Comparison of ENCODE assay signal across 9 cellular contexts in the genomic region with DNA sequence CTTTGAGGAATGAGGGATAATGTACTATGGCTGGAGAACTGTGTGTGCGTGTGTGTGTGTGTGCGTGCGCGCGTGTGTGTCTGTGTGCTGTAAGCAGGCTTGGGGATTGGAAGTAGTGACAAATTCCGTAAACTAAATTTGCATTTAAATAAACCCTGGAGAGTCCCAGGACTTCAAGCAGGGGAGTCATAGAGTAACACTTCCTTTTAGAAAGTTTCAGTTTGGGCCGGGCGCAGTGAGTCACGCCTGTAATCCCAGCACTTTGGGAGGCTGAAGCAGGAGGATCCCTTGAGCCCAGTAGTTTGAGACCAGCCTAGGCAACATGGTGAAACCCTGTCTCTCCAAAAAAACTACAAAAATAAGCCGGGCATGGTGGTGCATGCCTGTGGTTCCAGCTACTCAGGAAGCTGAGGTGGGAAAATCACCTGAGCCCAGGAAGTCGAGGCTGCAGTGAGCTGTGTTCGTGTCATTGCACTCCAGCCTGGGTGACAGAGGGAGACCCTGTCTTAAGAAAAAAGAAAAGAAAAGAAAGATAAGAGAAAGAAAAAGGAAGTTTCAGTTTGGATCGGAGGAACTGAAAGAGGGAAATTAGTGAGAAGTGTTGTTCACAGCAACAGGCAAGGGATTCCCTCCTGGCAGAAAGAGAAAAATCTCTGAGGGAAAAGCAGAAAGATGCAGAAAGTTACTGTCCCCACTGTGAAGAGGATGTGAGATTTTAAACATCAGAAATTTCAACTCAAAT.
DNase-seq lines count a peak whose midpoint lies in the region; ATAC-seq and TF ChIP-seq lines count a peak whose summit lies in the region.
"Had no signal": no experiment of that assay in that cellular context is flagged by ENCODE, and none has a peak within 500 bp of the region (broad histone marks: within the 10 kb centered on the region; RNA-seq: fewer than 3 reads in every experiment).

No MANE protein-coding gene starts in this region.

- TF ChIP-seq POLR2A in GM18505 (IDR thresholded peaks at IDR 0.05; ENCODE audit: borderline replicate concordance, extremely low read depth, insufficient read depth, insufficient read length) = no peak

- H3K4me1 ChIP-seq in smooth muscle cell (ENCODE audit: low read depth) = no peaks in the 10 kb centered on the region
- no peaks in the 10 kb centered on the region for H3K4me1 ChIP-seq in Karpas-422 (ENCODE audit: low read length)

- ATAC-seq in GM18505 (IDR thresholded peaks at IDR 0.05; ENCODE audit: unreplicated experiment) = peak; percentile 83
- peak; percentile 78 for ATAC-seq in GM21576 (IDR thresholded peaks at IDR 0.05; ENCODE audit: unreplicated experiment)
- peak; percentile 70 for ATAC-seq in HG03175 (IDR thresholded peaks at IDR 0.05; ENCODE audit: unreplicated experiment)

- H2AFZ ChIP-seq in smooth muscle cell (ENCODE audit: low read depth) (no peak overlapping the region), Karpas-422 (ENCODE audit: low read length) (no peak overlapping the region)

- no peak overlapping the region for H3K9ac ChIP-seq in smooth muscle cell (ENCODE audit: low read depth)
- H3K9ac ChIP-seq in Karpas-422 (ENCODE audit: low read length) = no peak overlapping the region

- H3K9me3 ChIP-seq in smooth muscle cell (replicated peaks; ENCODE audit: low read depth) (no peaks in the 10 kb centered on the region), Karpas-422 (ENCODE audit: low read length) (no peaks in the 10 kb centered on the region)

- H3K27ac ChIP-seq in smooth muscle cell (ENCODE audit: low read depth) (no peak overlapping the region), Karpas-422 (ENCODE audit: low read length) (no peak overlapping the region)

- H3K36me3 ChIP-seq in smooth muscle cell (ENCODE audit: low read depth) (no peaks in the 10 kb centered on the region), Karpas-422 (ENCODE audit: insufficient read depth, low read length) (no peaks in the 10 kb centered on the region)

- H3F3A ChIP-seq in smooth muscle cell (ENCODE audit: low read depth) = no peaks in the 10 kb centered on the region

- H3K27me3 ChIP-seq in smooth muscle cell (ENCODE audit: low read depth) (no peaks in the 10 kb centered on the region), Karpas-422 (ENCODE audit: low read length) (no peaks in the 10 kb centered on the region)

- H3K79me2 ChIP-seq in smooth muscle cell (ENCODE audit: low read depth) (no peaks in the 10 kb centered on the region), Karpas-422 (ENCODE audit: low read length) (no peaks in the 10 kb centered on the region)

- no peak for TF ChIP-seq CTCF in smooth muscle cell (IDR thresholded peaks at IDR 0.05; ENCODE audit: borderline replicate concordance, insufficient read depth, poor library complexity, severe bottlenecking)

- DNase-seq in germinal center (ENCODE audit: low spot score) (peak; percentile 11), posterior vena cava (ENCODE audit: low spot score) (no peak), smooth muscle cell (lab: John Stamatoyannopoulos, UW; ENCODE audit: unreplicated experiment) (no peak), NCI-H1092 treated with DMSO at 0.1 percent for 48 hours (lab: John Stamatoyannopoulos, UW) (no peak), Karpas-422 (no peak)
- DNase-seq: stimulated activated CD4-positive, alpha-beta T cell treated with anti-CD3 and anti-CD28 coated beads, Interleukin-4, amount 100 ng/mL, for 1 hour had no signal

- H3K4me3 ChIP-seq in smooth muscle cell = no peak overlapping the region
- H3K4me3 ChIP-seq in Karpas-422 (ENCODE audit: low read length) = no peak overlapping the region

- no peaks in the 10 kb centered on the region for H3K9me2 ChIP-seq in Karpas-422 (replicated peaks; ENCODE audit: insufficient read depth, low read length)

- intact Hi-C loops in posterior vena cava (cut with DNase I) = no loop called here

- H4K20me1 ChIP-seq in smooth muscle cell (ENCODE audit: low read depth) = no peaks in the 10 kb centered on the region
- no peaks in the 10 kb centered on the region for H4K20me1 ChIP-seq in Karpas-422 (ENCODE audit: insufficient read depth, low read depth, low read length)

- no peak overlapping the region for H3K4me2 ChIP-seq in smooth muscle cell
- no peak overlapping the region for H3K4me2 ChIP-seq in Karpas-422 (ENCODE audit: low read depth, low read length, poor library complexity, severe bottlenecking)

- WGBS in smooth muscle cell (ENCODE audit: low lambda C conversion rate) = 89% methylated on average over 13 of the region's 13 CpGs
